In genomic region chr2:147482590-147483292, GRCh38 we compare ENCODE assay signal across 18 cellular contexts.
"Had no signal": no experiment of that assay in that cellular context is flagged by ENCODE, and none has a peak within 500 bp of the region (broad histone marks: within the 10 kb centered on the region; RNA-seq: fewer than 3 reads in every experiment).

No MANE protein-coding gene starts in this region.

- H3K27ac ChIP-seq: adrenal gland, right atrium auricular region, suprapubic skin, transverse colon, uterus, WERI-Rb-1 had no signal

- H3K4me3 ChIP-seq: adrenal gland, right atrium auricular region, suprapubic skin, transverse colon, uterus had no signal

- H3K27me3 Mint-ChIP-seq: activated CD8-positive, alpha-beta memory T cell treated with anti-CD3 and anti-CD28 coated beads, Interleukin-2, amount 10 ng/mL, durations not matched to agents 7 days and 5 days; stimulated activated naive CD8-positive, alpha-beta T cell treated with anti-CD3 and anti-CD28 coated beads, Interleukin-15, Interleukin-2, amounts not matched to agents 100 ng/mL and 50 ng/mL, for 24 hours had no signal

- H3K4me1 Mint-ChIP-seq: activated CD8-positive, alpha-beta memory T cell treated with anti-CD3 and anti-CD28 coated beads, Interleukin-2, amount 10 ng/mL, durations not matched to agents 7 days and 5 days; neural crest cell had no signal

- H3K27me3 ChIP-seq: adrenal gland, right atrium auricular region, suprapubic skin, transverse colon, uterus had no signal

- H3K4me1 ChIP-seq: adrenal gland, right atrium auricular region, suprapubic skin, transverse colon, uterus had no signal

- DNase-seq: activated CD4-positive, alpha-beta T cell treated with anti-CD3 and anti-CD28 coated beads for 1 hour; activated CD8-positive, alpha-beta memory T cell treated with anti-CD3 and anti-CD28 coated beads, Interleukin-2, amount 10 ng/mL, durations not matched to agents 7 days and 5 days; activated naive CD4-positive, alpha-beta T cell treated with anti-CD3 and anti-CD28 coated beads, Interleukin-2, amount 50 U/mL, for 16 hours; adrenal gland; cerebellar nuclear complex; cortex of kidney; erythroblast; foreskin melanocyte; glutamatergic neuron; midbrain; transverse colon; uterus; WERI-Rb-1 had no signal

- H3K36me3 Mint-ChIP-seq: activated CD8-positive, alpha-beta memory T cell treated with anti-CD3 and anti-CD28 coated beads, Interleukin-2, amount 10 ng/mL, durations not matched to agents 7 days and 5 days had no signal

- H3K9me3 Mint-ChIP-seq: neural crest cell; stimulated activated naive CD8-positive, alpha-beta T cell treated with anti-CD3 and anti-CD28 coated beads, Interleukin-15, Interleukin-2, amounts not matched to agents 100 ng/mL and 50 ng/mL, for 24 hours had no signal

- H3K36me3 ChIP-seq: adrenal gland, right atrium auricular region, suprapubic skin, transverse colon, uterus, WERI-Rb-1 had no signal

- ATAC-seq: activated CD8-positive, alpha-beta memory T cell treated with anti-CD3 and anti-CD28 coated beads, Interleukin-2, amount 10 ng/mL, durations not matched to agents 7 days and 5 days had no signal

- H3K9me3 ChIP-seq: adrenal gland, right atrium auricular region, suprapubic skin, transverse colon, uterus had no signal

- H3K4me3 Mint-ChIP-seq: activated CD8-positive, alpha-beta memory T cell treated with anti-CD3 and anti-CD28 coated beads, Interleukin-2, amount 10 ng/mL, durations not matched to agents 7 days and 5 days; neural crest cell; stimulated activated naive CD8-positive, alpha-beta T cell treated with anti-CD3 and anti-CD28 coated beads, Interleukin-15, Interleukin-2, amounts not matched to agents 100 ng/mL and 50 ng/mL, for 24 hours had no signal

- H3K27ac Mint-ChIP-seq: activated CD8-positive, alpha-beta memory T cell treated with anti-CD3 and anti-CD28 coated beads, Interleukin-2, amount 10 ng/mL, durations not matched to agents 7 days and 5 days; progenitor cell of endocrine pancreas; stimulated activated naive CD8-positive, alpha-beta T cell treated with anti-CD3 and anti-CD28 coated beads, Interleukin-15, Interleukin-2, amounts not matched to agents 100 ng/mL and 50 ng/mL, for 24 hours had no signal
